14 cellular contexts compared by ENCODE assay signal in the genomic region with DNA sequence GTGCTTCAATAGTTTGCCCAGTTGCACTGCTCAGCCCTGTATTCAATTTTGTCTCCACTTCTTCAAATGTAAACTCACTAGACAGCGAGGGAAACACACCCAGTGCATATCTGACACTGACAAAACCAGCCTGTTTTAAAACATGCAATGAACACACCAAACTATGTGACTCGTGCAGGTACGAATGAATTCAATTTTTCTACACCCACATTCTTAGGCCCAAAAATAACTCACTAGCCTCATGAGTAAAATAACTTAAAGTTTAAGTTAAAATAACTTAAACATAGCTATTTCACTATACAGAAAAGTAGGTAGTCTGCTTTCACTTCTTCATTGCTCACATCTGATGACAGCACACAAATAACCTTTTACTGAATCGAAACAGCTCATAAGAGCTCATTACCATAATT. TPM values are rescaled to one million over a fixed set of nuclear protein-coding genes. Genes with fewer than 3 reads are reported as not detected.
DNase-seq lines count a peak whose midpoint lies in the region; ATAC-seq lines count a peak whose summit lies in the region.
"Had no signal": no experiment of that assay in that cellular context is flagged by ENCODE, and none has a peak within 500 bp of the region (broad histone marks: within the 10 kb centered on the region; RNA-seq: fewer than 3 reads in every experiment).

No MANE protein-coding gene starts in this region.

- H3K4me2 ChIP-seq in mesendoderm (ENCODE audit: low read length) = no peak overlapping the region

- H3K79me1 ChIP-seq in mesendoderm (ENCODE audit: low read length) = no peaks in the 10 kb centered on the region

- H2BK120ac ChIP-seq in mesendoderm (ENCODE audit: low read depth, low read length) = no peak overlapping the region

- H3K56ac ChIP-seq in mesendoderm (ENCODE audit: low read length) = no peak overlapping the region

- H2BK15ac ChIP-seq in mesendoderm (replicated peaks; ENCODE audit: low read depth) = no peak overlapping the region

- no CpG with 5 or more reads among the region's 4 CpGs for WGBS in mesendoderm (ENCODE audit: extremely low coverage, insufficient coverage, low lambda C conversion rate)

- no peak overlapping the region for H2AK5ac ChIP-seq in mesendoderm (ENCODE audit: low read length)

- no peaks in the 10 kb centered on the region for H3K4me1 ChIP-seq in mesendoderm (ENCODE audit: control insufficient read depth, low read depth, low read length)
- H3K4me1 ChIP-seq: adrenal gland, parathyroid adenoma had no signal

- no peak overlapping the region for H3K23ac ChIP-seq in mesendoderm (ENCODE audit: low read length)

- H3K9ac ChIP-seq in mesendoderm (ENCODE audit: low read length) = no peak overlapping the region
- H3K9ac ChIP-seq: parathyroid adenoma had no signal

- no peaks in the 10 kb centered on the region for H3K36me3 ChIP-seq in mesendoderm (ENCODE audit: control insufficient read depth, insufficient read depth, low read length)
- H3K36me3 ChIP-seq: adrenal gland had no signal

- no peak overlapping the region for H3K18ac ChIP-seq in mesendoderm (ENCODE audit: low read length)

- H3K4me3 ChIP-seq in mesendoderm (ENCODE audit: low read length) = no peak overlapping the region
- H3K4me3 ChIP-seq: adrenal gland, K562, stomach had no signal

- H3K4ac ChIP-seq in mesendoderm (ENCODE audit: low read depth, low read length) = no peak overlapping the region

- ATAC-seq in GM18498 (IDR thresholded peaks at IDR 0.05; ENCODE audit: unreplicated experiment) (peak; percentile 83), GM21360 (IDR thresholded peaks at IDR 0.05; ENCODE audit: unreplicated experiment) (peak; percentile 81), HG02970 (IDR thresholded peaks at IDR 0.05; ENCODE audit: low FRiP score, unreplicated experiment) (peak; percentile 61)
- ATAC-seq: K562 had no signal

- no peak overlapping the region for H2BK5ac ChIP-seq in mesendoderm (ENCODE audit: low read length)

- no peak overlapping the region for H4K8ac ChIP-seq in mesendoderm (ENCODE audit: low read depth, low read length)

- peak; percentile 6 for DNase-seq in MV-4-11 (lab: John Stamatoyannopoulos, UW)
- no peak for DNase-seq in NCI-H2107 treated with DMSO at 0.1 percent for 48 hours (lab: John Stamatoyannopoulos, UW; ENCODE audit: unreplicated experiment)
- DNase-seq in NCI-H146 treated with DMSO at 0.1 percent for 48 hours (lab: John Stamatoyannopoulos, UW; ENCODE audit: unreplicated experiment) = no peak
- DNase-seq in activated CD4-positive, alpha-beta T cell treated with anti-CD3 and anti-CD28 coated beads, Interleukin-2, amount 50 U/mL, for 4 hours = no peak
- DNase-seq in mesendoderm = no peak
- DNase-seq: adrenal gland, AML-193, H7, stomach had no signal

- no peak overlapping the region for H4K5ac ChIP-seq in mesendoderm (ENCODE audit: low read length)

- no peaks in the 10 kb centered on the region for H3K79me2 ChIP-seq in mesendoderm (ENCODE audit: control insufficient read depth, insufficient read depth, low read length)
- H3K79me2 ChIP-seq: parathyroid adenoma had no signal

- H3K27ac ChIP-seq in mesendoderm (ENCODE audit: low read depth, low read length) = no peak overlapping the region
- H3K27ac ChIP-seq: adrenal gland, parathyroid adenoma, stomach had no signal

- no peaks in the 10 kb centered on the region for H3K27me3 ChIP-seq in mesendoderm (ENCODE audit: insufficient read depth, low read length, poor library complexity)
- H3K27me3 ChIP-seq: adrenal gland, stomach had no signal

RNA-seq across cellular contexts. Expression of gene TTC13, which starts 21.1 kb away (rescaled TPM):
- 4.2 TPM for polyA plus RNA-seq in mesendoderm (2013, experiment 1 of 2)
- 3.7 TPM for polyA plus RNA-seq in mesendoderm (2013, experiment 2 of 2)

RNA-seq across cellular contexts. Expression of gene ARV1, which starts 21.3 kb away (rescaled TPM):
- 20.0 TPM for polyA plus RNA-seq in mesendoderm (2013, experiment 1 of 2)
- 18.7 TPM for polyA plus RNA-seq in mesendoderm (2013, experiment 2 of 2)
